28 cellular contexts compared by ENCODE assay signal in the genomic region with DNA sequence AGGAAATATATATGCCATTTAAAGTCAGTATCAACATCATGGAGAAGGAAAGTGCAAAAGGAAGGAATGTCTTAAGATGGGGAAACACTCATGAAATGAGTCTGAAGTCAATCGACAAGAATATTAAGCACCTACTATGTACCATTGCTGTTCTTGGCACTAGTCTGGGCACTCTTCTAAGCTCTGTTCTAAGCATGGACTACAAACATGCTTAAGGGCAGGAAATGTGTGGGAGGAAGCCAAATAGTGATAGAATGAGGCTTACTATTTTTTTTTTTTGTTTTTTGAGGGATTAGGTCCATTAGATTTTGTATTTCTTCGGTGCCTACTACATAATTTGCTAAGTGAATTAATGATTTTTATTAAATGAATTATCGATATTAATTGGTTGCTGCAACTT.
"Had no signal": no experiment of that assay in that cellular context is flagged by ENCODE, and none has a peak within 500 bp of the region (broad histone marks: within the 10 kb centered on the region; RNA-seq: fewer than 3 reads in every experiment).

No MANE protein-coding gene starts in this region.

- H3K27ac ChIP-seq: esophagus muscularis mucosa, gastrocnemius medialis, hepatocyte, testis, transverse colon had no signal

- DNase-seq: activated CD4-positive, alpha-beta T cell treated with anti-CD3 and anti-CD28 coated beads for 4 hours; activated CD4-positive, alpha-beta T cell treated with anti-CD3 and anti-CD28 coated beads, Interleukin-2, amount 50 U/mL, for 48 hours; activated CD4-positive, CD25-positive, alpha-beta regulatory T cell; activated CD8-positive, alpha-beta memory T cell treated with anti-CD3 and anti-CD28 coated beads, Interleukin-2, amount 10 ng/mL, durations not matched to agents 7 days and 5 days; activated effector memory CD4-positive, alpha-beta T cell treated with Interleukin-2 at 50 U/mL for 16 hours; activated naive CD4-positive, alpha-beta T cell treated with Interleukin-2 at 50 U/mL for 16 hours; activated T-cell treated with anti-CD3 and anti-CD28 coated beads, Interleukin-2, amount 50 U/mL, for 72 hours; anterior cingulate cortex; caudate nucleus; cortex of kidney; endodermal cell; gastrocnemius medialis; left cardiac atrium; left ventricle myocardium superior; posterior cingulate gyrus; right cardiac atrium; stimulated activated CD4-positive, alpha-beta T cell treated with anti-CD3 and anti-CD28 coated beads, Interleukin-15, amount 100 ng/mL, for 24 hours; stimulated activated CD4-positive, alpha-beta T cell treated with anti-CD3 and anti-CD28 coated beads, Interleukin-2, amount 100 ng/mL, for 24 hours; stimulated activated naive CD4-positive, alpha-beta T cell treated with Interleukin-2 at 50 U/mL for 16 hours; T-helper 1 cell; testis; transverse colon had no signal

- H3K27me3 Mint-ChIP-seq: activated naive CD8-positive, alpha-beta T cell had no signal

- H3K36me3 ChIP-seq: esophagus muscularis mucosa, gastrocnemius medialis, transverse colon had no signal

- H3K4me2 ChIP-seq: hepatocyte had no signal

- H2AFZ ChIP-seq: hepatocyte had no signal

- ATAC-seq: activated CD8-positive, alpha-beta memory T cell treated with anti-CD3 and anti-CD28 coated beads, Interleukin-2, amount 10 ng/mL, durations not matched to agents 7 days and 5 days; gastrocnemius medialis; left cardiac atrium; left ventricle myocardium superior; right cardiac atrium had no signal

- H3K4me1 Mint-ChIP-seq: endodermal cell, nephron had no signal

- H3K4me3 ChIP-seq: esophagus muscularis mucosa, gastrocnemius medialis, hepatocyte, testis, transverse colon had no signal

- H3K27ac Mint-ChIP-seq: activated CD8-positive, alpha-beta memory T cell treated with anti-CD3 and anti-CD28 coated beads, Interleukin-2, amount 10 ng/mL, durations not matched to agents 7 days and 5 days; brain; endodermal cell; nephron had no signal

- H3K79me2 ChIP-seq: hepatocyte had no signal

- H3K4me1 ChIP-seq: esophagus muscularis mucosa, gastrocnemius medialis, testis had no signal

- H3K36me3 Mint-ChIP-seq: brain had no signal

- H3K9me3 Mint-ChIP-seq: activated T-cell treated with anti-CD3 and anti-CD28 coated beads, Interleukin-2, amount 50 U/mL, for 72 hours; brain; endodermal cell; nephron; T-helper 2 cell treated with Interferon-gamma antibody and Interleukin-4, amounts not matched to agents 5 μg/mL and 100 μg/mL, for 36 hours had no signal

- H3K9me3 ChIP-seq: esophagus muscularis mucosa, gastrocnemius medialis, testis, transverse colon had no signal

- H3K27me3 ChIP-seq: gastrocnemius medialis, hepatocyte, testis, transverse colon had no signal

- H3K4me3 Mint-ChIP-seq: activated CD8-positive, alpha-beta memory T cell treated with anti-CD3 and anti-CD28 coated beads, Interleukin-2, amount 10 ng/mL, durations not matched to agents 7 days and 5 days; activated naive CD8-positive, alpha-beta T cell; activated T-cell treated with anti-CD3 and anti-CD28 coated beads, Interleukin-2, amount 50 U/mL, for 72 hours; brain; endodermal cell; nephron; T-helper 2 cell treated with Interferon-gamma antibody and Interleukin-4, amounts not matched to agents 5 μg/mL and 100 μg/mL, for 36 hours had no signal
